In the genomic region with DNA sequence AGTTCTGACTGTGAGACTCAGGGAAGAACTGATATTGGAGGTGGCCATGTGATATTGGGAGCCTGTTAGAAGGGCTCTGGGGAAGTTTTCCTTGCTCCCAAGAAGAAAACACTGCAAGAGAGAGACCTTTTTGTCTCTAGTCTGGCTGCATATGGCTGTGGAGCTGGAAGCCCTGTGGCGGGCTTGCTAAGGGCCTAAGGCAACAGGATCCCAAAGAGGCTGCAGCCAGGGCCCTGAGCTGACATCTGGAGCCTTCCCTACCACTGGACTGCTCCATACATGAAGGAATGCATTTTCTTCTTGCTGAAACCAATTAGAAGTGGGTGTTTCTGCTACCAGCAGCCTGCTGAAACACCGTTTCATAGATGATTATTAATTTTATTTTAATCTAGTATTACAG, we compare ENCODE assay signal across 22 cellular contexts.
"Had no signal": no experiment of that assay in that cellular context is flagged by ENCODE, and none has a peak within 500 bp of the region (broad histone marks: within the 10 kb centered on the region; RNA-seq: fewer than 3 reads in every experiment).

No MANE protein-coding gene starts in this region.

- H3K27ac Mint-ChIP-seq: activated T-cell treated with anti-CD3 and anti-CD28 coated beads, Interleukin-2, amount 50 U/mL, for 72 hours; progenitor cell of endocrine pancreas; T-helper 2 cell treated with Interferon-gamma antibody and Interleukin-4, amounts not matched to agents 5 μg/mL and 100 μg/mL, for 36 hours had no signal

- H3K9me3 Mint-ChIP-seq: activated T-cell treated with anti-CD3 and anti-CD28 coated beads, Interleukin-2, amount 50 U/mL, for 72 hours; naive thymus-derived CD8-positive, alpha-beta T cell; T-helper 2 cell treated with Interferon-gamma antibody and Interleukin-4, amounts not matched to agents 5 μg/mL and 100 μg/mL, for 36 hours had no signal

- ATAC-seq: activated T-cell treated with anti-CD3 and anti-CD28 coated beads, Interleukin-2, amount 50 U/mL, for 72 hours; naive thymus-derived CD8-positive, alpha-beta T cell; right lobe of liver had no signal

- H3K27ac ChIP-seq: brain microvascular endothelial cell, coronary artery, ovary, right lobe of liver had no signal

- DNase-seq: activated CD4-positive, alpha-beta T cell treated with anti-CD3 and anti-CD28 coated beads for 4 hours; activated CD4-positive, alpha-beta T cell treated with anti-CD3 and anti-CD28 coated beads, Interleukin-2, amount 50 U/mL, for 4 hours; activated naive CD4-positive, alpha-beta T cell; activated T-cell treated with anti-CD3 and anti-CD28 coated beads for 4 hours; activated T-cell treated with anti-CD3 and anti-CD28 coated beads, Interleukin-2, amount 50 U/mL, for 72 hours; amniotic stem cell; brain microvascular endothelial cell; dorsolateral prefrontal cortex; effector memory CD4-positive, alpha-beta T cell; left cardiac atrium; mammary epithelial cell; midbrain; naive thymus-derived CD8-positive, alpha-beta T cell; ovary; right lobe of liver; stimulated activated CD4-positive, alpha-beta T cell treated with anti-CD3 and anti-CD28 coated beads, Interleukin-2, amount 100 ng/mL, for 48 hours; stimulated activated naive CD4-positive, alpha-beta T cell treated with Interleukin-2 at 50 U/mL for 16 hours; T-helper 1 cell; transverse colon had no signal

- H3K4me3 ChIP-seq: coronary artery, dorsolateral prefrontal cortex, ovary, right lobe of liver, transverse colon had no signal

- H3K27me3 Mint-ChIP-seq: naive thymus-derived CD8-positive, alpha-beta T cell; progenitor cell of endocrine pancreas had no signal

- H3K9me3 ChIP-seq: ovary, right lobe of liver, transverse colon had no signal

- H3K27me3 ChIP-seq: brain microvascular endothelial cell, dorsolateral prefrontal cortex, ovary, right lobe of liver, transverse colon had no signal

- H3K36me3 ChIP-seq: brain microvascular endothelial cell, ovary, right lobe of liver, transverse colon had no signal

- H3K4me3 Mint-ChIP-seq: activated T-cell treated with anti-CD3 and anti-CD28 coated beads, Interleukin-2, amount 50 U/mL, for 72 hours; T-helper 2 cell treated with Interferon-gamma antibody and Interleukin-4, amounts not matched to agents 5 μg/mL and 100 μg/mL, for 36 hours had no signal
